13 cellular contexts compared by ENCODE assay signal in genomic region chr1:85343612-85344255, GRCh38.
DNase-seq lines count a peak whose midpoint lies in the region; ATAC-seq and TF ChIP-seq lines count a peak whose summit lies in the region.
"Had no signal": no experiment of that assay in that cellular context is flagged by ENCODE, and none has a peak within 500 bp of the region (broad histone marks: within the 10 kb centered on the region; RNA-seq: fewer than 3 reads in every experiment).

No MANE protein-coding gene starts in this region.

- 0 out of 2 replicates have a peak, but pooled peaks have one; percentile 8 for TF ChIP-seq RAD21 in IMR-90 (IDR thresholded peaks at IDR 0.05; ENCODE audit: low read length)

- ATAC-seq in IMR-90 (ENCODE audit: low read depth) (peak; percentile 79), left lung (peak; percentile 59)
- ATAC-seq: activated CD8-positive, alpha-beta T cell treated with anti-CD3 and anti-CD28 coated beads for 36 hours had no signal

- WGBS in IMR-90 (ENCODE audit: extremely low coverage in 2 of 2, insufficient read length in 1 of 2), 2 experiments: no CpG with 5 or more reads among the region's 1 CpG

- H3K9ac ChIP-seq in IMR-90 (ENCODE audit: low read depth, low read length): peak overlapping the region; percentile 75; the same call in 1 of the 2 replicates

- H4K5ac ChIP-seq in IMR-90 (ENCODE audit: low read depth, low read length): peak overlapping the region; percentile 42; the same call in 1 of the 2 replicates

- H3K36me3 Mint-ChIP-seq in chondrocyte (ENCODE audit: low read depth): peaks cover 31% of the 10 kb centered on the region

- H4K91ac ChIP-seq in IMR-90 (ENCODE audit: insufficient read depth, low read depth, low read length): peak overlapping the region; percentile 79; the same call in 1 of the 2 replicates

- peak overlapping the region; percentile 84 for H3K27ac Mint-ChIP-seq in chondrocyte (ENCODE audit: unreplicated experiment)
- H3K27ac Mint-ChIP-seq: activated CD8-positive, alpha-beta T cell treated with anti-CD3 and anti-CD28 coated beads for 36 hours had no signal

- peaks cover 5% of the 10 kb centered on the region; the same call in 1 of the 2 replicates for H3K36me3 ChIP-seq in IMR-90 (ENCODE audit: control insufficient read depth, insufficient read depth, low read length)
- no peaks in the 10 kb centered on the region for H3K36me3 ChIP-seq in left lung
- no peaks in the 10 kb centered on the region for H3K36me3 ChIP-seq in vagina
- H3K36me3 ChIP-seq: cardiac muscle cell had no signal

- no peaks in the 10 kb centered on the region for H4K20me1 ChIP-seq in IMR-90 (ENCODE audit: insufficient read depth, low read length)

- H2BK5ac ChIP-seq in IMR-90 (ENCODE audit: low read depth, low read length, poor library complexity, severe bottlenecking): peak overlapping the region; percentile 85

- dilution Hi-C loops in IMR-90 (cut with HindIII; ENCODE audit: low sequenced_read_pairs, unreplicated experiment): no loop called here

- no peak overlapping the region for H2AK5ac ChIP-seq in IMR-90 (ENCODE audit: low read depth, low read length)

- H3K9me3 ChIP-seq in IMR-90 (ENCODE audit: control insufficient read depth, insufficient read depth, low read length) (no peaks in the 10 kb centered on the region), left lung (no peaks in the 10 kb centered on the region), vagina (no peaks in the 10 kb centered on the region)

- H3K27ac ChIP-seq in IMR-90 (ENCODE audit: insufficient read depth, low read length) (peak overlapping the region; percentile 86; the same call in 1 of the 2 replicates), left lung (peak overlapping the region; percentile 20 to 41), vagina (no peak overlapping the region)
- H3K27ac ChIP-seq: C4-2B, cardiac muscle cell had no signal

- no peaks in the 10 kb centered on the region for H3K27me3 Mint-ChIP-seq in chondrocyte (ENCODE audit: low read depth)

- CTCF ChIA-PET in IMR-90 (lab: Yijun Ruan, JAX): interaction anchor here (0.6 to 2.0 kb wide), 9 partner anchors 15 to 140 kb away, joined by 3 to 6 read pairs (median 3); no protein-coding TSS in a partner anchor

- in situ Hi-C loops in IMR-90 (cut with MboI; ENCODE audit: low sequenced_read_pairs): no loop called here

- H2BK120ac ChIP-seq in IMR-90 (ENCODE audit: low read depth, low read length): peak overlapping the region; percentile 77; the same call in 1 of the 2 replicates

- H4K8ac ChIP-seq in IMR-90 (ENCODE audit: low read depth in 2 of 2, low read length in 2 of 2): peak overlapping the region; percentile 64 to 85

- H3K9me3 Mint-ChIP-seq in chondrocyte (ENCODE audit: low read depth): no peaks in the 10 kb centered on the region
- H3K9me3 Mint-ChIP-seq: activated CD8-positive, alpha-beta T cell treated with anti-CD3 and anti-CD28 coated beads for 36 hours had no signal

- no peak overlapping the region for H3K4me3 ChIP-seq in AG09309 (ENCODE audit: control insufficient read depth, low read depth, low read length)
- H3K4me3 ChIP-seq in IMR-90 (ENCODE audit: insufficient read depth, low read depth, low read length): no peak overlapping the region
- no peak overlapping the region for H3K4me3 ChIP-seq in left lung
- H3K4me3 ChIP-seq in vagina: no peak overlapping the region
- H3K4me3 ChIP-seq: cardiac muscle cell, GM12878 had no signal

- TF ChIP-seq CTCF in AG09309 (IDR thresholded peaks at IDR 0.05; ENCODE audit: control insufficient read depth, insufficient read depth, low read depth, low read length, missing control alignments): no peak
- no peak for TF ChIP-seq CTCF in IMR-90 (conservative IDR thresholded peaks at IDR 0.05; ENCODE audit: low read depth, low read length)
- no peak for TF ChIP-seq CTCF in chondrocyte (IDR thresholded peaks at IDR 0.05)
- TF ChIP-seq CTCF in left lung (IDR thresholded peaks at IDR 0.05): no peak
- no peak for TF ChIP-seq CTCF in vagina (IDR thresholded peaks at IDR 0.05)

- H3K23ac ChIP-seq in IMR-90 (ENCODE audit: low read depth, low read length): peak overlapping the region; percentile 19; the same call in 1 of the 2 replicates

- H2AFZ ChIP-seq in IMR-90 (replicated peaks; ENCODE audit: low read length, poor library complexity): no peak overlapping the region

- H2BK20ac ChIP-seq in IMR-90 (ENCODE audit: low read depth, low read length): peak overlapping the region; percentile 70; the same call in 1 of the 2 replicates

- H2AK9ac ChIP-seq in IMR-90 (replicated peaks; ENCODE audit: low read depth, low read length, poor library complexity): no peak overlapping the region

- peak overlapping the region; percentile 93; the same call in 1 of the 3 replicates for H2BK15ac ChIP-seq in IMR-90 (ENCODE audit: low read depth, low read length)

- POLR2A ChIA-PET in IMR-90 (lab: Charles Lee; ENCODE audit: unreplicated experiment): interaction anchor here (0.7 kb wide), 1 partner anchor 15 kb away, joined by 3 read pairs; no protein-coding TSS in a partner anchor

- intact Hi-C loops in IMR-90 (cut with micrococcal nuclease) (no loop called here), left lung (cut with DNase I) (no loop called here), vagina (cut with DNase I) (no loop called here)

- peaks cover 7% of the 10 kb centered on the region for H3K9me1 ChIP-seq in IMR-90 (ENCODE audit: insufficient read depth, low read length)

- H3K4ac ChIP-seq in IMR-90 (ENCODE audit: low read depth, low read length): peak overlapping the region; percentile 76; the same call in 1 of the 2 replicates

- peaks cover 41 to 63% of the 10 kb centered on the region in 2 experiments for H3K79me1 ChIP-seq in IMR-90 (ENCODE audit: low read depth in 1 of 2, low read length in 2 of 2)

- peak overlapping the region; percentile 49; the same call in 1 of the 2 replicates for H3K18ac ChIP-seq in IMR-90 (ENCODE audit: low read depth, low read length)

- no peak overlapping the region for H3K4me3 Mint-ChIP-seq in chondrocyte (ENCODE audit: unreplicated experiment)
- H3K4me3 Mint-ChIP-seq: activated CD8-positive, alpha-beta T cell treated with anti-CD3 and anti-CD28 coated beads for 36 hours had no signal

- TF ChIP-seq POLR2A in IMR-90 (IDR thresholded peaks at IDR 0.05; ENCODE audit: low read depth, low read length): no peak
- no peak for TF ChIP-seq POLR2A in vagina (IDR thresholded peaks at IDR 0.05)

- H3K27me3 ChIP-seq in IMR-90 (ENCODE audit: control insufficient read depth, insufficient read depth, low read length): no peaks in the 10 kb centered on the region
- H3K27me3 ChIP-seq in left lung: no peaks in the 10 kb centered on the region
- no peaks in the 10 kb centered on the region for H3K27me3 ChIP-seq in vagina
- H3K27me3 ChIP-seq: cardiac muscle cell had no signal

- peak; percentile 83 for DNase-seq in AG09309 (ENCODE audit: low read depth)
- DNase-seq in IMR-90: peak; percentile 82
- no peak for DNase-seq in chondrocyte (ENCODE audit: low spot score)
- no peak for DNase-seq in left lung
- DNase-seq in vagina (ENCODE audit: extremely low spot score in 2 of 2): no peak
- no peak for DNase-seq in nucleus accumbens (lab: John Stamatoyannopoulos, UW)
- DNase-seq in NCI-H1930 (lab: John Stamatoyannopoulos, UW): no peak
- DNase-seq in putamen (ENCODE audit: low spot score): no peak
- DNase-seq: activated CD8-positive, alpha-beta T cell treated with anti-CD3 and anti-CD28 coated beads for 36 hours; NCI-H1105 had no signal

- peak overlapping the region; percentile 13; the same call in 1 of the 2 replicates for H3K4me2 ChIP-seq in IMR-90 (ENCODE audit: low read depth, low read length)

- TSS peak; percentile 5 for BruUV-seq in IMR-90 (replicated peaks; lab: Mats Ljungman, UMichigan)

- peak overlapping the region; percentile 33 for H3K56ac ChIP-seq in IMR-90 (ENCODE audit: extremely low read depth, insufficient read depth, low read length)

- H3K4me1 ChIP-seq in IMR-90 (ENCODE audit: control insufficient read depth, insufficient read depth, low read length): peaks cover 11% of the 10 kb centered on the region
- peaks cover 0 to 14% of the 10 kb centered on the region in 2 donors for H3K4me1 ChIP-seq in left lung
- H3K4me1 ChIP-seq in vagina: peaks cover 12% of the 10 kb centered on the region

- peak overlapping the region; percentile 57; the same call in 1 of the 2 replicates for H3K14ac ChIP-seq in IMR-90 (replicated peaks; ENCODE audit: low read depth, low read length)

- peaks cover 67% of the 10 kb centered on the region for H3K4me1 Mint-ChIP-seq in chondrocyte (ENCODE audit: low read depth)

TF ChIP-seq in IMR-90, 13 proteins besides CTCF, POLR2A, EP300 and RAD21 (continues in another document):
- no peak for TF ChIP-seq BHLHE40 (IDR thresholded peaks at IDR 0.05; ENCODE audit: low read depth, low read length)
- no peak for TF ChIP-seq RCOR1 (IDR thresholded peaks at IDR 0.05; ENCODE audit: insufficient replicate concordance, low read length)
- no peak for TF ChIP-seq CEBPB (IDR thresholded peaks at IDR 0.05; ENCODE audit: low read depth, low read length)
- no peak for TF ChIP-seq ELK1 (IDR thresholded peaks at IDR 0.05; ENCODE audit: borderline replicate concordance, low read depth, low read length)
- no peak for TF ChIP-seq FOS (IDR thresholded peaks at IDR 0.05; ENCODE audit: low read depth, low read length)
- no peak for TF ChIP-seq RFX5 (IDR thresholded peaks at IDR 0.05; ENCODE audit: low read depth, low read length)
- TF ChIP-seq CHD1 (IDR thresholded peaks at IDR 0.05; ENCODE audit: low read depth, low read length): no peak
- TF ChIP-seq MAZ (IDR thresholded peaks at IDR 0.05; ENCODE audit: borderline replicate concordance, low read depth, low read length): no peak
- no peak for TF ChIP-seq MXI1 (IDR thresholded peaks at IDR 0.05; ENCODE audit: borderline replicate concordance, low read depth, low read length)
- no peak for TF ChIP-seq MAFK (IDR thresholded peaks at IDR 0.05; ENCODE audit: low read depth, low read length)
- no peak for TF ChIP-seq USF2 (IDR thresholded peaks at IDR 0.05; ENCODE audit: low read depth, low read length)
- no peak for TF ChIP-seq NFE2L2 (IDR thresholded peaks at IDR 0.05; ENCODE audit: low read depth, low read length)

Comparison
In these comparisons a context has a peak if more than half of its experiments do, and no peak if none do; other contexts are left out.
1. DNase-seq: peak in AG09309 (single experiment) and IMR-90 (single experiment); none in chondrocyte (single experiment), left lung (0 of 2), vagina (0 of 2), nucleus accumbens (0 of 56), NCI-H1930 (0 of 2) and putamen (single experiment).